Comparison of ENCODE assay signal across 9 cellular contexts in the genomic region with DNA sequence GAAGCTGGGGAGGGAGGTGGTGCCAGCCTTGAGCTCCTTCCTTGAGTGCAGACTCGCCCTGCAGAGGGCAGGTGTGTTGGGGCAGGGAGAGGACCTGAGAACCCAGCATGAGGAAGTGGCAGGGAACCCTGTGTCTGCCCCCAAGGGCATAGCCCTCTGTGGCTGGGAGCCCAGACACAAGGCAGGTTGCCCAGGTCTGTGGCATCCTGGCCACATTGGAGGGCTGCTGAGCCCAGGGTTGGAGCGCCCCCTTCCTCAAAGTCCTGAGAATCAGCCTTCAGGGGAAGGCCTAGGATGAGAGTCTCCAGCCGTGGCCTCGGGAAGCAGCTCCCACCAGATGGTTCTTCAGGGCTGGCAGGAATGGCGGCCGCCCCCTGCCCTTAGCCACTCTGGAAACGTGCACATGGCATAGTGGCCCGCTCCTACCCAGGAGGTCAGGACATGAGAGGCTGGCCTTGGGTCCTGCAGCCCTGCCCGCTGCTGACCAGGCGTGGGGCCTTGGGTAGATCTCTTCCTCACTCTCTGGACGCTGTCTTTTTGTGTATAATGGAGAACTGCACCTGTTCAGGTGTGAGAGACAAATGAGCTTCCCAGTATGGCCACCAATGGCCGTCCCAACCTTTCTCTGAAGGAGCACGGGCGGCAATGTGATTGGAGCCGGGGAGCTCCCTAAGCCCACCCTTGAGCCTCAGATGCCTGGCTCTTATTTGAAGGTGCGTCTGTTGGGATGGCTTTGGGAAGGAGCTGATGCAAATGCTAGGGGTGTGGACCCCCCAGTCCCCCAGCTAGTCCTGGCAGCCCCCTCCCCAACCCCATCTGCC. TPM values are rescaled to one million over a fixed set of nuclear protein-coding genes. Genes with fewer than 3 reads are reported as not detected.
DNase-seq lines count a peak whose midpoint lies in the region; ATAC-seq, FAIRE-seq and TF ChIP-seq lines count a peak whose summit lies in the region.
"Had no signal": no experiment of that assay in that cellular context is flagged by ENCODE, and none has a peak within 500 bp of the region (broad histone marks: within the 10 kb centered on the region; RNA-seq: fewer than 3 reads in every experiment).

No MANE protein-coding gene starts in this region.

- no peak for TF ChIP-seq POLR2A in K562 (conservative IDR thresholded peaks at IDR 0.05)

- CTCF ChIA-PET in K562 (lab: Yijun Ruan, JAX; ENCODE audit: low intra/inter-chr PET ratio) = interaction anchor here (1.5 to 3.7 kb wide), 2 partner anchors 45 to 148 kb away, joined by 4 to 39 read pairs; partner anchors contain the start of gene BATF2

- in situ Hi-C loops in K562 (cut with MboI) = loop anchor here (5.0 kb wide), 2 partner anchors 43 to 148 kb away; partner anchors contain the start of gene BATF2

- peak overlapping the region in 3 of 4 donors; percentile 50 to 93 (median 76) for H3K4me3 Mint-ChIP-seq in IgD-negative memory B cell
- peak overlapping the region; percentile 21 to 82 (median 73) for H3K4me3 Mint-ChIP-seq in naive B cell

- intact Hi-C loops in K562 (cut with micrococcal nuclease) = loop anchor here (5.0 to 10.0 kb wide), 2 partner anchors 263 to 406 kb away; partner anchors contain the start of gene TM7SF2

- POLR2A ChIA-PET in K562 (lab: Yijun Ruan, JAX) = interaction anchor here (0.7 to 4.4 kb wide), 7 partner anchors 15 to 331 kb away, joined by 3 to 26 read pairs (median 7); partner anchors contain the start of genes ARL2 and EHD1

- DNase-seq in DMS53 (lab: John Stamatoyannopoulos, UW) (peak; percentile 41), DMS53 treated with DMSO at 0.1 percent for 48 hours (lab: John Stamatoyannopoulos, UW; ENCODE audit: unreplicated experiment) (no peak), K562 (ENCODE audit: extremely low read depth in 1 of 4, low spot score in 3 of 4) (peak in 1 of 4 experiments; percentile 33), naive B cell (peak; percentile 79), RCC 7860 (ENCODE audit: low spot score) (no peak), SKM-1 treated with dmso at 0.1 percent for 144 hours (lab: John Stamatoyannopoulos, UW; ENCODE audit: unreplicated experiment) (no peak)
- DNase-seq: NCI-H2227 treated with DMSO at 0.1 percent for 48 hours had no signal

- H3K27ac ChIP-seq in K562 (ENCODE audit: extremely low read depth, low read depth, low read length) = no peak overlapping the region

- peaks cover 10% of the 10 kb centered on the region; the same call in 1 of the 3 replicates for H3K36me3 ChIP-seq in K562 (ENCODE audit: control insufficient read depth, insufficient read depth, low read length)

- H3K4me1 ChIP-seq in K562 (replicated peaks in 1 of 2; ENCODE audit: control insufficient read depth in 2 of 2, insufficient read depth in 2 of 2, low read length in 2 of 2) = peaks cover 39 to 82% of the 10 kb centered on the region in 2 experiments

- H3K36me3 Mint-ChIP-seq in IgD-negative memory B cell = no peaks in the 10 kb centered on the region
- H3K36me3 Mint-ChIP-seq in naive B cell = peaks cover 0 to 8% of the 10 kb centered on the region in 2 donors

- no peaks in the 10 kb centered on the region for H3K9me3 Mint-ChIP-seq in IgD-negative memory B cell
- no peaks in the 10 kb centered on the region for H3K9me3 Mint-ChIP-seq in naive B cell

- no peak for ATAC-seq in K562
- ATAC-seq in naive B cell (ENCODE audit: low read depth in 2 of 2) = peak; percentile 15 to 20
- ATAC-seq in HG02938 (IDR thresholded peaks at IDR 0.05; ENCODE audit: unreplicated experiment) = no peak

- H3K27ac Mint-ChIP-seq in IgD-negative memory B cell (peak overlapping the region; percentile 59 to 95 (median 86)), naive B cell (peak overlapping the region; percentile 90 to 99 (median 94))

- no peak overlapping the region for H3K4me3 ChIP-seq in K562

- H3K79me2 ChIP-seq in K562 (ENCODE audit: control insufficient read depth, insufficient read depth, low read length) = peaks cover 2% of the 10 kb centered on the region; the same call in 2 of the 3 replicates

- no peaks in the 10 kb centered on the region for H4K20me1 ChIP-seq in K562 (replicated peaks; ENCODE audit: control insufficient read depth, insufficient read depth, low read length)

- BruUV-seq in K562 (replicated peaks; lab: Mats Ljungman, UMichigan) = no TSS peak

- H3K9me1 ChIP-seq in K562 (ENCODE audit: control insufficient read depth, insufficient read depth, low read length) = no peaks in the 10 kb centered on the region

- peak; percentile 32 to 56 (median 43); a peak in 4 of 6 replicates for TF ChIP-seq CTCF in K562 (IDR thresholded peaks at IDR 0.05 in 2 of 3, conservative IDR thresholded peaks at IDR 0.05 in 1 of 3; ENCODE audit: insufficient read depth in 2 of 3, low read depth in 1 of 3, low read length in 3 of 3)

- H2AFZ ChIP-seq in K562 (ENCODE audit: low read depth, low read length) = peak overlapping the region; percentile 61

- FAIRE-seq in K562 (lab: Jason Lieb, UNC) = no peak
- FAIRE-seq in RCC 7860 (lab: Jason Lieb, UNC) = no peak

- H3K9ac ChIP-seq in K562 (ENCODE audit: insufficient read depth in 1 of 2, low read depth in 2 of 2, low read length in 2 of 2) = peak overlapping the region in 1 of 2 experiments; percentile 87; a peak in 2 of 4 replicates

- peaks cover 51 to 62% (median 51%) of the 10 kb centered on the region in 3 donors for H3K4me1 Mint-ChIP-seq in IgD-negative memory B cell
- H3K4me1 Mint-ChIP-seq in naive B cell = peaks cover 53 to 78% (median 77%) of the 10 kb centered on the region in 3 donors

- peak in 1 of 2 experiments; percentile 22; a peak in 1 of 4 replicates for TF ChIP-seq RAD21 in K562 (CRISPR knock-in tag; conservative IDR thresholded peaks at IDR 0.05 in 1 of 2, IDR thresholded peaks at IDR 0.05 in 1 of 2)

- H3K9me3 ChIP-seq in K562 (replicated peaks; ENCODE audit: control insufficient read depth, insufficient read depth, low read depth, low read length) = no peaks in the 10 kb centered on the region

- H3K27me3 ChIP-seq in K562 (ENCODE audit: control insufficient read depth in 2 of 2, insufficient read depth in 2 of 2, low read length in 2 of 2) = no peaks in the 10 kb centered on the region; a peak in 1 of 5 replicates

- TF ChIP-seq EP300 in K562 (IDR thresholded peaks at IDR 0.05; ENCODE audit: low read length) = no peak

- no peak overlapping the region; the same call in 1 of the 2 replicates for H3K4me2 ChIP-seq in K562 (ENCODE audit: insufficient read depth, low read length)

- WGBS in K562 (ENCODE audit: insufficient coverage, low coverage, missing lambda C conversion rate) = 76% methylated on average over 15 of the region's 16 CpGs

- no peaks in the 10 kb centered on the region for H3K27me3 Mint-ChIP-seq in IgD-negative memory B cell
- H3K27me3 Mint-ChIP-seq in naive B cell = no peaks in the 10 kb centered on the region

RNA-seq across cellular contexts. Expression of gene CDC42BPG, which starts 4.5 kb away (rescaled TPM):
- polyA plus RNA-seq in IgD-negative memory B cell (0.15 TPM), K562 (2011; rRNA removed) (2.2 and 3.6 TPM in 2 replicates), K562 (2014; fragmentation: Illumina TruSeq; extraction: Trizol) (1.8 and 4.6 TPM in 2 replicates), K562 (2014; fragmentation: Nextera tagmentation; extraction: Ambion mirVana) (under 1 TPM; 0.04 to 0.08 TPM), K562 (2014; rRNA removed) (7.9 and 11.8 TPM in 2 replicates), naive B cell (ENCODE audit: low read depth in 6 of 6) (under 1 TPM in 4 of 6 donors, not detected in 2; 0.17 to 0.57 (median 0.33) TPM)
- 19.1 and 64.6 TPM in 2 replicates for total RNA-seq in K562 (2011; cell fraction: chromatin; rRNA removed; ENCODE audit: low replicate concordance)
- 33.3 and 37.9 TPM in 2 replicates for total RNA-seq in K562 (2011; cell fraction: nucleolus; rRNA removed)
- total RNA-seq in K562 (2011; cell fraction: nucleoplasm; rRNA removed) = 16.2 and 19.7 TPM in 2 replicates
- total RNA-seq in K562 (2014; rRNA removed) (4.0 and 7.1 TPM in 2 replicates), K562 (2014; rRNA removed; fragmentation: Illumina TruSeq; extraction: Trizol) (0.99 and 1.1 TPM in 2 replicates), K562 (2015; rRNA removed; fragmentation: Illumina TruSeq; extraction: Trizol) (2.1 and 2.5 TPM in 2 replicates), K562 (2021) (7.4 and 8.8 TPM in 2 replicates)
- polyA plus RNA-seq in K562 (2011; cell fraction: cytosol; rRNA removed) = 2.0 and 4.5 TPM in 2 replicates
- 15.1 and 28.5 TPM in 2 replicates for polyA plus RNA-seq in K562 (2011; cell fraction: nucleus; rRNA removed)
- 4.7 and 6.3 TPM in 2 replicates for polyA plus RNA-seq in K562 (2012)
- polyA minus RNA-seq in K562 (2011; rRNA and poly(A)+ RNA removed) = 2.1 and 3.0 TPM in 2 replicates
- polyA minus RNA-seq in K562 (2011; cell fraction: cytosol; rRNA and poly(A)+ RNA removed) = 3.2 and 3.5 TPM in 2 replicates
- polyA minus RNA-seq in K562 (2011; cell fraction: nucleus; rRNA and poly(A)+ RNA removed) = 12.1 and 12.2 TPM in 2 replicates

RNA-seq across cellular contexts. Expression of gene EHD1, which starts 29.4 kb away (rescaled TPM):
- polyA plus RNA-seq in IgD-negative memory B cell (210 TPM), K562 (2011; rRNA removed) (16.4 and 34.2 TPM in 2 replicates), K562 (2014; fragmentation: Illumina TruSeq; extraction: Trizol) (41.0 and 45.1 TPM in 2 replicates), K562 (2014; fragmentation: Nextera tagmentation; extraction: Ambion mirVana) (under 1 TPM; 0.46 to 0.59 TPM), K562 (2014; rRNA removed) (26.8 and 27.3 TPM in 2 replicates), naive B cell (ENCODE audit: low read depth in 6 of 6) (100 to 1,000 TPM in 2 of 6 donors, 10 to 100 TPM in 4; 65.3 to 119 (median 90.7) TPM)
- 20.8 and 92.1 TPM in 2 replicates for total RNA-seq in K562 (2011; cell fraction: chromatin; rRNA removed; ENCODE audit: low replicate concordance)
- 57.7 and 64.3 TPM in 2 replicates for total RNA-seq in K562 (2011; cell fraction: nucleolus; rRNA removed)
- total RNA-seq in K562 (2011; cell fraction: nucleoplasm; rRNA removed) = 24.2 and 37.8 TPM in 2 replicates
- total RNA-seq in K562 (2014; rRNA removed) (39.1 and 40.0 TPM in 2 replicates), K562 (2014; rRNA removed; fragmentation: Illumina TruSeq; extraction: Trizol) (7.2 and 11.5 TPM in 2 replicates), K562 (2015; rRNA removed; fragmentation: Illumina TruSeq; extraction: Trizol) (12.7 and 12.9 TPM in 2 replicates), K562 (2021) (65.0 and 69.6 TPM in 2 replicates)
- polyA plus RNA-seq in K562 (2011; cell fraction: cytosol; rRNA removed) = 30.6 and 56.6 TPM in 2 replicates
- 30.2 and 48.9 TPM in 2 replicates for polyA plus RNA-seq in K562 (2011; cell fraction: nucleus; rRNA removed)
- polyA plus RNA-seq in K562 (2012) = 38.5 and 52.8 TPM in 2 replicates
- polyA minus RNA-seq in K562 (2011; rRNA and poly(A)+ RNA removed) = 26.8 and 39.2 TPM in 2 replicates
- polyA minus RNA-seq in K562 (2011; cell fraction: cytosol; rRNA and poly(A)+ RNA removed) = 50.9 and 64.3 TPM in 2 replicates
- polyA minus RNA-seq in K562 (2011; cell fraction: nucleus; rRNA and poly(A)+ RNA removed) = 17.4 and 22.8 TPM in 2 replicates

RNA-seq across cellular contexts. Expression of gene MEN1, which starts 38.6 kb away (rescaled TPM):
- polyA plus RNA-seq in IgD-negative memory B cell = 36.4 TPM
- 33.3 and 80.8 TPM in 2 replicates for total RNA-seq in K562 (2011; cell fraction: chromatin; rRNA removed; ENCODE audit: low replicate concordance)
- 78.7 and 86.4 TPM in 2 replicates for total RNA-seq in K562 (2011; cell fraction: nucleolus; rRNA removed)
- 51.5 and 54.8 TPM in 2 replicates for total RNA-seq in K562 (2011; cell fraction: nucleoplasm; rRNA removed)
- 24.3 and 29.4 TPM in 2 replicates for total RNA-seq in K562 (2014; rRNA removed)
- total RNA-seq in K562 (2014; rRNA removed; fragmentation: Illumina TruSeq; extraction: Trizol) = 6.3 and 7.3 TPM in 2 replicates
- total RNA-seq in K562 (2015; rRNA removed; fragmentation: Illumina TruSeq; extraction: Trizol) = 12.3 and 15.0 TPM in 2 replicates
- total RNA-seq in K562 (2021) = 55.7 and 57.2 TPM in 2 replicates
- polyA plus RNA-seq in K562 (2011; rRNA removed) = 19.3 and 34.7 TPM in 2 replicates
- 22.5 and 54.7 TPM in 2 replicates for polyA plus RNA-seq in K562 (2011; cell fraction: cytosol; rRNA removed)
- 88.7 and 149 TPM in 2 replicates for polyA plus RNA-seq in K562 (2011; cell fraction: nucleus; rRNA removed)
- polyA plus RNA-seq in K562 (2012) = 41.1 and 44.4 TPM in 2 replicates
- 42.7 and 48.3 TPM in 2 replicates for polyA plus RNA-seq in K562 (2014; fragmentation: Illumina TruSeq; extraction: Trizol)
- polyA plus RNA-seq in K562 (2014; fragmentation: Nextera tagmentation; extraction: Ambion mirVana) = 1 to 10 TPM; 3.4 to 3.9 TPM
- 40.5 and 42.5 TPM in 2 replicates for polyA plus RNA-seq in K562 (2014; rRNA removed)
- 6.3 and 9.1 TPM in 2 replicates for polyA minus RNA-seq in K562 (2011; rRNA and poly(A)+ RNA removed)
- polyA minus RNA-seq in K562 (2011; cell fraction: cytosol; rRNA and poly(A)+ RNA removed) = 24.1 and 29.2 TPM in 2 replicates
- polyA minus RNA-seq in K562 (2011; cell fraction: nucleus; rRNA and poly(A)+ RNA removed) = 19.9 and 21.0 TPM in 2 replicates
- polyA plus RNA-seq in naive B cell (ENCODE audit: low read depth in 6 of 6) = 10 to 100 TPM; 12.3 to 49.5 (median 27.4) TPM

RNA-seq across cellular contexts. Expression of gene MAP4K2, which starts 46.0 kb away (rescaled TPM):
- polyA plus RNA-seq in IgD-negative memory B cell = 68.1 TPM
- 11.3 and 40.1 TPM in 2 replicates for total RNA-seq in K562 (2011; cell fraction: chromatin; rRNA removed; ENCODE audit: low replicate concordance)
- total RNA-seq in K562 (2011; cell fraction: nucleolus; rRNA removed) = 20.5 and 22.5 TPM in 2 replicates
- total RNA-seq in K562 (2011; cell fraction: nucleoplasm; rRNA removed) = 7.3 and 11.7 TPM in 2 replicates
- 9.6 and 13.7 TPM in 2 replicates for total RNA-seq in K562 (2014; rRNA removed)
- 3.4 and 4.9 TPM in 2 replicates for total RNA-seq in K562 (2014; rRNA removed; fragmentation: Illumina TruSeq; extraction: Trizol)
- 7.0 and 8.5 TPM in 2 replicates for total RNA-seq in K562 (2015; rRNA removed; fragmentation: Illumina TruSeq; extraction: Trizol)
- 13.9 and 14.5 TPM in 2 replicates for total RNA-seq in K562 (2021)
- polyA plus RNA-seq in K562 (2011; rRNA removed) = 7.3 and 11.2 TPM in 2 replicates
- 11.2 and 14.4 TPM in 2 replicates for polyA plus RNA-seq in K562 (2011; cell fraction: cytosol; rRNA removed)
- 40.2 and 43.0 TPM in 2 replicates for polyA plus RNA-seq in K562 (2011; cell fraction: nucleus; rRNA removed)
- 9.6 and 14.0 TPM in 2 replicates for polyA plus RNA-seq in K562 (2012)
- polyA plus RNA-seq in K562 (2014; fragmentation: Illumina TruSeq; extraction: Trizol) = 8.5 and 12.2 TPM in 2 replicates
- under 1 TPM; 0.13 to 0.39 TPM for polyA plus RNA-seq in K562 (2014; fragmentation: Nextera tagmentation; extraction: Ambion mirVana)
- 10.5 and 11.6 TPM in 2 replicates for polyA plus RNA-seq in K562 (2014; rRNA removed)
- 5.1 and 6.7 TPM in 2 replicates for polyA minus RNA-seq in K562 (2011; rRNA and poly(A)+ RNA removed)
- 8.8 and 11.1 TPM in 2 replicates for polyA minus RNA-seq in K562 (2011; cell fraction: cytosol; rRNA and poly(A)+ RNA removed)
- 5.8 and 12.4 TPM in 2 replicates for polyA minus RNA-seq in K562 (2011; cell fraction: nucleus; rRNA and poly(A)+ RNA removed)
- 10 to 100 TPM; 29.8 to 65.0 (median 39.7) TPM for polyA plus RNA-seq in naive B cell (ENCODE audit: low read depth in 6 of 6)

Comparison
In these comparisons a context has a peak if more than half of its experiments do, and no peak if none do; other contexts are left out.
1. DNase-seq: peak in DMS53 (single experiment) and naive B cell (single experiment); none in DMS53 treated with DMSO at 0.1 percent for 48 hours (single experiment), RCC 7860 (single experiment) and SKM-1 treated with dmso at 0.1 percent for 144 hours (single experiment).
2. ATAC-seq: peak in naive B cell (2 of 2); none in K562 (single experiment) and HG02938 (single experiment).